Comparison of ENCODE assay signal across 2 cellular contexts in the genomic region with DNA sequence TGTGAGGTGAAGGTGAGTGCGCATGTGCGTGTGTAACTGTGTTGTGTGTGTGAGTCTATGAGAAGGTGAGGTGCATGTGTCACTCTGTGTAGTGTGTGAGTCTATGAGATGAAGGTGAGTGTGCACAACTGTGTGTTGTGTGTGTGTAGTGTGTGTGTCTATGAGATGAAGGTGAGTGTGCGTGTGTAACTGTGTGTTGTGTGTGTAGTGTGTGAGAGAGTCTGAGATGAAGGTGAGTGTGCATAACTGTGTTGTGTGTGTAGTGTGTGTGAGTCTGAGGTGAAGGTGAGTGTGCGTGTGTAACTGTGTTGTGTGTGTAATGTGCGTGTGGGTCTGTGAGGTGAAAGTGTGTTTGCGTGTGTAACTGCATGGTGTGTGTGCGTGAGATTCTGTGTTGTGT.
TF ChIP-seq lines count a peak whose summit lies in the region.

No MANE protein-coding gene starts in this region.

TF ChIP-seq in GM12878, 131 proteins besides CTCF, POLR2A, EP300 and RAD21:
- TF ChIP-seq SMARCA5 (IDR thresholded peaks at IDR 0.05) (no peak), SREBF1 (IDR thresholded peaks at IDR 0.05; ENCODE audit: low read length) (no peak)
TF ChIP-seq in GM12878: peak in this region for 0.

TF ChIP-seq in SK-N-SH, 30 proteins besides CTCF, POLR2A, EP300 and RAD21:
- TF ChIP-seq, protein P1, sequence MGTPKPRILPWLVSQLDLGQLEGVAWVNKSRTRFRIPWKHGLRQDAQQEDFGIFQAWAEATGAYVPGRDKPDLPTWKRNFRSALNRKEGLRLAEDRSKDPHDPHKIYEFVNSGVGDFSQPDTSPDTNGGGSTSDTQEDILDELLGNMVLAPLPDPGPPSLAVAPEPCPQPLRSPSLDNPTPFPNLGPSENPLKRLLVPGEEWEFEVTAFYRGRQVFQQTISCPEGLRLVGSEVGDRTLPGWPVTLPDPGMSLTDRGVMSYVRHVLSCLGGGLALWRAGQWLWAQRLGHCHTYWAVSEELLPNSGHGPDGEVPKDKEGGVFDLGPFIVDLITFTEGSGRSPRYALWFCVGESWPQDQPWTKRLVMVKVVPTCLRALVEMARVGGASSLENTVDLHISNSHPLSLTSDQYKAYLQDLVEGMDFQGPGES (IDR thresholded peaks at IDR 0.05; ENCODE audit: low read depth, low read length) = no peak
- TF ChIP-seq, protein P2, sequence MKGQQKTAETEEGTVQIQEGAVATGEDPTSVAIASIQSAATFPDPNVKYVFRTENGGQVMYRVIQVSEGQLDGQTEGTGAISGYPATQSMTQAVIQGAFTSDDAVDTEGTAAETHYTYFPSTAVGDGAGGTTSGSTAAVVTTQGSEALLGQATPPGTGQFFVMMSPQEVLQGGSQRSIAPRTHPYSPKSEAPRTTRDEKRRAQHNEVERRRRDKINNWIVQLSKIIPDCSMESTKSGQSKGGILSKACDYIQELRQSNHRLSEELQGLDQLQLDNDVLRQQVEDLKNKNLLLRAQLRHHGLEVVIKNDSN (IDR thresholded peaks at IDR 0.05; ENCODE audit: borderline replicate concordance, low read depth) = no peak
- TF ChIP-seq RCOR1 (IDR thresholded peaks at IDR 0.05; ENCODE audit: low read length) (no peak), RXRA (IDR thresholded peaks at IDR 0.05; ENCODE audit: borderline replicate concordance, low read depth) (no peak)
